ENCODE assay signal across 30 cellular contexts in genomic region chr2:126882736-126883660, GRCh38. TPM values are rescaled to one million over a fixed set of nuclear protein-coding genes. Genes with fewer than 3 reads are reported as not detected.
"Had no signal": no experiment of that assay in that cellular context is flagged by ENCODE, and none has a peak within 500 bp of the region (broad histone marks: within the 10 kb centered on the region; RNA-seq: fewer than 3 reads in every experiment).

No MANE protein-coding gene starts in this region.

- H3K9me3 ChIP-seq: neutrophil, sigmoid colon, upper lobe of left lung had no signal

- H3K36me3 ChIP-seq: neutrophil, sigmoid colon, upper lobe of left lung had no signal

- DNase-seq: activated B cell treated with CpG ODN at 0.5 μM for 24 hours; activated CD4-positive, alpha-beta T cell treated with anti-CD3 and anti-CD28 coated beads for 36 hours; activated CD4-positive, alpha-beta T cell treated with anti-CD3 and anti-CD28 coated beads, Interleukin-2, amount 50 U/mL, for 4 hours; activated effector memory CD4-positive, alpha-beta T cell treated with anti-CD3 and anti-CD28 coated beads, Interleukin-2, amount 50 U/mL, for 16 hours; activated naive CD4-positive, alpha-beta T cell treated with anti-CD3 and anti-CD28 coated beads, Interleukin-2, amount 10 ng/mL, durations not matched to agents 7 days and 5 days; activated T-cell treated with anti-CD3 and anti-CD28 coated beads for 4 hours; amygdala; cerebellar nuclear complex; effector CD4-positive, alpha-beta T cell; erythroblast; foreskin fibroblast; immature natural killer cell; kidney glomerular epithelial cell; left ventricle myocardium superior; mammary epithelial cell; midbrain; natural killer cell; sigmoid colon; stimulated activated CD4-positive, alpha-beta T cell treated with anti-CD3 and anti-CD28 coated beads, Interleukin-15, amount 100 ng/mL, for 24 hours; stimulated activated naive CD4-positive, alpha-beta T cell; SW 1271; T-helper 17 cell; upper lobe of left lung had no signal

- H3K27ac ChIP-seq: neutrophil, parathyroid adenoma, sigmoid colon, upper lobe of left lung had no signal

- ATAC-seq: activated CD4-positive, alpha-beta T cell treated with anti-CD3 and anti-CD28 coated beads for 36 hours; left ventricle myocardium superior; natural killer cell; T-helper 17 cell had no signal

- H3K27me3 ChIP-seq: upper lobe of left lung had no signal

- H3K4me3 ChIP-seq: sigmoid colon, smooth muscle cell, upper lobe of left lung had no signal

- FAIRE-seq: bronchial epithelial cell had no signal

RNA-seq across cellular contexts. Expression of gene TEX51, which starts 15.7 kb away (rescaled TPM):
- total RNA-seq: activated B cell treated with CpG ODN at 0.5 μM for 24 hours; activated CD4-positive, alpha-beta T cell treated with anti-CD3 and anti-CD28 coated beads for 36 hours; activated CD8-positive, alpha-beta memory T cell treated with anti-CD3 and anti-CD28 coated beads for 36 hours; bronchial epithelial cell; fibroblast of lung; left ventricle myocardium superior; mammary epithelial cell; natural killer cell; sigmoid colon; smooth muscle cell; subcutaneous adipose tissue; T-helper 17 cell; upper lobe of left lung had no signal
- polyA plus RNA-seq: fibroblast of lung, immature natural killer cell, mammary epithelial cell, smooth muscle cell had no signal
